Comparison of ENCODE assay signal across 8 cellular contexts in genomic region chr19:18700501-18701249, GRCh38. TPM values are rescaled to one million over a fixed set of nuclear protein-coding genes. Genes with fewer than 3 reads are reported as not detected.
DNase-seq lines count a peak whose midpoint lies in the region; ATAC-seq, FAIRE-seq and TF ChIP-seq lines count a peak whose summit lies in the region.

No MANE protein-coding gene starts in this region.

- H3K4me1 Mint-ChIP-seq in osteocyte (ENCODE audit: unreplicated experiment), result peaks cover 18% of the 10 kb centered on the region

- DNase-seq in A673 (ENCODE audit: low spot score) (peak; percentile 94), RCC 7860 (ENCODE audit: low spot score) (peak; percentile 35), germinal center (ENCODE audit: low spot score) (peak; percentile 91), osteocyte (ENCODE audit: extremely low spot score, unreplicated experiment) (no peak), thoracic aorta (ENCODE audit: low spot score) (no peak)
- DNase-seq in activated gamma-delta T cell treated with anti-CD3 and anti-CD28 coated beads, Interleukin-2, amount 50 U/mL, for 16 hours (ENCODE audit: low read depth), result peak; percentile 56

- H3K4me3 ChIP-seq in A673 (ENCODE audit: low read depth, low read length, poor library complexity, severe bottlenecking) (peak overlapping the region; percentile 34), thoracic aorta (peak overlapping the region; percentile 81)

- H3K36me3 ChIP-seq in A673 (ENCODE audit: insufficient read depth, low read length, poor library complexity, severe bottlenecking) (no peaks in the 10 kb centered on the region), thoracic aorta (no peaks in the 10 kb centered on the region)

- no peaks in the 10 kb centered on the region for H3K36me3 Mint-ChIP-seq in osteocyte (ENCODE audit: unreplicated experiment)

- H3K9me3 ChIP-seq in A673 (ENCODE audit: low read depth, low read length, poor library complexity, severe bottlenecking), result no peaks in the 10 kb centered on the region
- no peaks in the 10 kb centered on the region for H3K9me3 ChIP-seq in thoracic aorta

- H3K27ac Mint-ChIP-seq in osteocyte (ENCODE audit: unreplicated experiment), result no peak overlapping the region

- BruUV-seq in A673 (replicated peaks; lab: Mats Ljungman, UMichigan), result no TSS peak

- peak overlapping the region; percentile 59 for H3K4me3 Mint-ChIP-seq in osteocyte (ENCODE audit: unreplicated experiment)

- CTCF ChIA-PET in A673 (lab: Charles Lee), result no interaction called here

- intact Hi-C loops in A673 (cut with micrococcal nuclease; ENCODE audit: unreplicated experiment), result no loop called here

- no peaks in the 10 kb centered on the region for H3K27me3 Mint-ChIP-seq in osteocyte (ENCODE audit: unreplicated experiment)

- H3K27ac ChIP-seq in A673 (ENCODE audit: low read depth, low read length, poor library complexity, severe bottlenecking) (no peak overlapping the region), thoracic aorta (peak overlapping the region; percentile 66 to 74)

- H3K9me3 Mint-ChIP-seq in osteocyte (ENCODE audit: unreplicated experiment), result no peaks in the 10 kb centered on the region

- ATAC-seq in GM18868 (IDR thresholded peaks at IDR 0.05; ENCODE audit: unreplicated experiment), result peak; percentile 78
- peak; percentile 49 for ATAC-seq in HG03442 (IDR thresholded peaks at IDR 0.05; ENCODE audit: unreplicated experiment)
- ATAC-seq in thoracic aorta (ENCODE audit: insufficient number of reproducible peaks, low FRiP score, low read depth), result no peak

- POLR2A ChIA-PET in A673 (lab: Charles Lee; ENCODE audit: low non-redundant PET), result no interaction called here

- no peak for FAIRE-seq in RCC 7860 (lab: Jason Lieb, UNC)

- TF ChIP-seq CTCF in A673 (conservative IDR thresholded peaks at IDR 0.05; ENCODE audit: low read depth, low read length) (no peak), osteocyte (IDR thresholded peaks at IDR 0.05) (no peak), thoracic aorta (IDR thresholded peaks at IDR 0.05) (no peak)

- H3K27me3 ChIP-seq in A673 (replicated peaks; ENCODE audit: insufficient read depth, low read depth, low read length, poor library complexity) (no peaks in the 10 kb centered on the region), thoracic aorta (replicated peaks; ENCODE audit: insufficient read depth) (no peaks in the 10 kb centered on the region)

- H3K4me1 ChIP-seq in A673 (ENCODE audit: insufficient read depth, low read length, poor library complexity, severe bottlenecking) (peaks cover 22% of the 10 kb centered on the region), thoracic aorta (ENCODE audit: control insufficient read depth in 1 of 2, low read depth in 2 of 2) (peaks cover 12 to 15% of the 10 kb centered on the region in 2 donors)

RNA-seq across cellular contexts. Expression of gene CRTC1, which starts 17.2 kb away (rescaled TPM):
- total RNA-seq in A673 (2021) (18.1 and 20.3 TPM in 2 replicates), osteocyte (24.0 and 25.7 TPM in 2 replicates), thoracic aorta (10 to 100 TPM in 1 of 2 donors, 1 to 10 TPM in 1; 8.7 to 11.2 TPM)

Comparison
In these comparisons a context has a peak if more than half of its experiments do, and no peak if none do; other contexts are left out.
1. DNase-seq: peak in A673 (single experiment), RCC 7860 (single experiment), activated gamma-delta T cell treated with anti-CD3 and anti-CD28 coated beads, Interleukin-2, amount 50 U/mL, for 16 hours (single experiment) and germinal center (single experiment); none in osteocyte (single experiment) and thoracic aorta (single experiment).